Comparison of ENCODE assay signal across 9 cellular contexts in the genomic region with DNA sequence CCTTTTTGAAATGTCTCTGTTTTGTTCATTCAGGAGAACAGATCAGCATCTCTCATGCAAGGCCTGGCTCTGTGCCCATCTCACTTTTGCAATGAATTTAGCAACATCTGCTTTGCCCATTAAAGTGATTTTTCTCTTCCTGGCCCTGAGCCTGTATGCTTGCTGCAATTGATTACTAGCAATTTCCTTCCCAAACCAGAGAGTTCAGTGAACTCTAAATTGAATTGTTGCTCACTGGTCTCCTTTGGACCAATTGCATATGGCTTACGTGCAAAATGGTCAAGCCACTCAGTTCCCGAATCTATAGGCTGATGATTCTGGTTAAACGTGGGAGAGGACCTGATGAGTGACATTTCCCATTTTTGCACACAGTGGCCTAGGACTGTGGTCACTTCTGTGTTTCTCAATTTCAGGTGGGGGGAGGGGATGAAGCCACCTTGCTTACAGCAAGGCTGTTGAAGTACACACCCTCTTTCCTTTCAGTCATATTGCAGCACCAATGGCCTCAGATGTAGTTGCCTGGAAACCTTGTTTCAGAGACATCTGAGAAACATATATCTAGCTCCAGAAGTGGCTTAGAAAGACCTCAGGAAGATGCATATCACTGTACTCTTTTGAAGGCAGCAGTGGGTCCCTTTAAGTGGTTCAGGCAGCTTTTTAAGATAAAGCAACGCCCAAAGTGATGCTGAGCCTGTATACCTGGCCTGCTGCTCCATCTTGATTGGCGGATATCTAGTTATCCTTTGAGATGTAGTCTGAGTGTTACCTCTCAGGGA.
A peak's percentile ranks its signal among the peaks of the same experiment; 100 is the strongest.
DNase-seq lines count a peak whose midpoint lies in the region; ATAC-seq and TF ChIP-seq lines count a peak whose summit lies in the region.
"Had no signal": no experiment of that assay in that cellular context is flagged by ENCODE, and none has a peak within 500 bp of the region (broad histone marks: within the 10 kb centered on the region; RNA-seq: fewer than 3 reads in every experiment).

No MANE protein-coding gene starts in this region.

- H3K36me3 Mint-ChIP-seq in stimulated activated memory B cell treated with anti-CD40 and anti-IgM and Interleukin-4, amounts not matched to agents 10 μg/mL and 1 μg/mL and 100 μg/mL, for 72 hours = no peaks in the 10 kb centered on the region
- H3K36me3 Mint-ChIP-seq: brain had no signal

- no peak overlapping the region for H3K4me3 ChIP-seq in Peyer's patch

- H3K9me3 Mint-ChIP-seq in stimulated activated memory B cell treated with anti-CD40 and anti-IgM and Interleukin-4, amounts not matched to agents 10 μg/mL and 1 μg/mL and 100 μg/mL, for 72 hours = peaks cover 10% of the 10 kb centered on the region

- peak overlapping the region in 3 of 4 donors; percentile 28 to 74 (median 54) for H3K27ac ChIP-seq in Peyer's patch

- DNase-seq in stimulated activated naive CD4-positive, alpha-beta T cell (lab: John Stamatoyannopoulos, UW) = peak; percentile 25 to 89 (median 66)
- DNase-seq in stimulated activated naive CD4-positive, alpha-beta T cell treated with Interleukin-2 at 50 U/mL for 16 hours (lab: John Stamatoyannopoulos, UW) = no peak
- DNase-seq in Peyer's patch = peak in 2 of 3 donors; percentile 40 to 75
- DNase-seq in activated gamma-delta T cell treated with Interleukin-2 at 50 U/mL for 16 hours = no peak
- no peak for DNase-seq in NCI-H1436 treated with DMSO at 0.1 percent for 48 hours (lab: John Stamatoyannopoulos, UW)

- H3K27me3 ChIP-seq in Peyer's patch = no peaks in the 10 kb centered on the region

- no peaks in the 10 kb centered on the region for H3K36me3 ChIP-seq in Peyer's patch

- H3K4me1 Mint-ChIP-seq in stimulated activated memory B cell treated with anti-CD40 and anti-IgM and Interleukin-4, amounts not matched to agents 10 μg/mL and 1 μg/mL and 100 μg/mL, for 72 hours = peaks cover 78% of the 10 kb centered on the region

- peak; percentile 45 for ATAC-seq in HG02943 (IDR thresholded peaks at IDR 0.05; ENCODE audit: low read depth, unreplicated experiment)
- ATAC-seq in esophagus mucosa = peak; percentile 14
- peak; percentile 75 for ATAC-seq in stimulated activated memory B cell treated with anti-CD40 and anti-IgM and Interleukin-4, amounts not matched to agents 10 μg/mL and 1 μg/mL and 100 μg/mL, for 72 hours

- H3K4me1 ChIP-seq in Peyer's patch = peaks cover 0 to 15% (median 7%) of the 10 kb centered on the region in 4 donors

- H3K4me3 Mint-ChIP-seq in stimulated activated memory B cell treated with anti-CD40 and anti-IgM and Interleukin-4, amounts not matched to agents 10 μg/mL and 1 μg/mL and 100 μg/mL, for 72 hours = no peak overlapping the region
- H3K4me3 Mint-ChIP-seq: brain had no signal

- TF ChIP-seq POLR2A in Peyer's patch (IDR thresholded peaks at IDR 0.05) = no peak

- H3K27ac Mint-ChIP-seq in stimulated activated memory B cell treated with anti-CD40 and anti-IgM and Interleukin-4, amounts not matched to agents 10 μg/mL and 1 μg/mL and 100 μg/mL, for 72 hours = peak overlapping the region; percentile 76

- no peaks in the 10 kb centered on the region for H3K9me3 ChIP-seq in Peyer's patch

- no peaks in the 10 kb centered on the region for H3K27me3 Mint-ChIP-seq in stimulated activated memory B cell treated with anti-CD40 and anti-IgM and Interleukin-4, amounts not matched to agents 10 μg/mL and 1 μg/mL and 100 μg/mL, for 72 hours
- H3K27me3 Mint-ChIP-seq: brain had no signal

- TF ChIP-seq CTCF in Peyer's patch (IDR thresholded peaks at IDR 0.05) = no peak

Comparison
In these comparisons a context has a peak if more than half of its experiments do, and no peak if none do; other contexts are left out.
1. DNase-seq: peak in stimulated activated naive CD4-positive, alpha-beta T cell (6 of 6) and Peyer's patch (2 of 3); none in stimulated activated naive CD4-positive, alpha-beta T cell treated with Interleukin-2 at 50 U/mL for 16 hours (single experiment), activated gamma-delta T cell treated with Interleukin-2 at 50 U/mL for 16 hours (single experiment) and NCI-H1436 treated with DMSO at 0.1 percent for 48 hours (single experiment).
2. ATAC-seq: peak in every context shown above with its lines; median percentile 75 in stimulated activated memory B cell treated with anti-CD40 and anti-IgM and Interleukin-4, amounts not matched to agents 10 μg/mL and 1 μg/mL and 100 μg/mL, for 72 hours; 45 in HG02943; 14 in esophagus mucosa.